In genomic region chr12:74489543-74489942, GRCh38 we compare ENCODE assay signal across 22 cellular contexts. TPM values are rescaled to one million over a fixed set of nuclear protein-coding genes. Genes with fewer than 3 reads are reported as not detected.
DNase-seq lines count a peak whose midpoint lies in the region; ATAC-seq and TF ChIP-seq lines count a peak whose summit lies in the region.
"Had no signal": no experiment of that assay in that cellular context is flagged by ENCODE, and none has a peak within 500 bp of the region (broad histone marks: within the 10 kb centered on the region; RNA-seq: fewer than 3 reads in every experiment).

No MANE protein-coding gene starts in this region.

- no peak for TF ChIP-seq POLR2A in GM18505 (IDR thresholded peaks at IDR 0.05; ENCODE audit: borderline replicate concordance, extremely low read depth, insufficient read depth, insufficient read length)

- H3K27me3 Mint-ChIP-seq in memory B cell = peaks cover 5% of the 10 kb centered on the region
- H3K27me3 Mint-ChIP-seq in endodermal cell (ENCODE audit: insufficient read depth) = no peaks in the 10 kb centered on the region
- H3K27me3 Mint-ChIP-seq in activated T-cell treated with anti-CD3 and anti-CD28 coated beads, Interleukin-2, amount 50 U/mL, for 72 hours (ENCODE audit: low read depth) = no peaks in the 10 kb centered on the region
- H3K27me3 Mint-ChIP-seq: activated naive CD4-positive, alpha-beta T cell treated with anti-CD3 and anti-CD28 coated beads, Interleukin-2, amount 10 ng/mL, durations not matched to agents 7 days and 5 days had no signal

- no peaks in the 10 kb centered on the region for H3K9me3 Mint-ChIP-seq in memory B cell
- no peaks in the 10 kb centered on the region for H3K9me3 Mint-ChIP-seq in endodermal cell
- no peaks in the 10 kb centered on the region for H3K9me3 Mint-ChIP-seq in activated T-cell treated with anti-CD3 and anti-CD28 coated beads, Interleukin-2, amount 50 U/mL, for 72 hours
- H3K9me3 Mint-ChIP-seq: activated CD4-positive, alpha-beta T cell treated with anti-CD3 and anti-CD28 coated beads, Interleukin-2, amount 10 ng/mL, durations not matched to agents 24 days and 14 days; activated naive CD4-positive, alpha-beta T cell treated with anti-CD3 and anti-CD28 coated beads, Interleukin-2, amount 10 ng/mL, durations not matched to agents 7 days and 5 days; activated T-helper 1 cell treated with anti-CD3 and anti-CD28 coated beads, Interleukin-12 subunit alpha, Interleukin-12 subunit beta, Interleukin-2, Interleukin-4 antibody, amounts not matched to agents 30 ng/mL and 10 ng/mL and 1 ng/mL, durations not matched to agents 14 hours and 24 hours and 36 hours; CD4-positive, CD25-positive, alpha-beta regulatory T cell had no signal

- H3K9me3 ChIP-seq in Loucy (ENCODE audit: insufficient read depth, low read depth, low read length) (no peaks in the 10 kb centered on the region), endodermal cell (ENCODE audit: control insufficient read depth, low read length) (no peaks in the 10 kb centered on the region)
- H3K9me3 ChIP-seq: lower lobe of right lung had no signal

- H2AFZ ChIP-seq in Loucy (ENCODE audit: low read length) = peak overlapping the region; percentile 90

- H3K27me3 ChIP-seq in Loucy (ENCODE audit: insufficient read depth, low read length, poor library complexity, severe bottlenecking) = no peaks in the 10 kb centered on the region
- H3K27me3 ChIP-seq in endodermal cell (ENCODE audit: control insufficient read depth, insufficient read depth, low read length, poor library complexity, severe bottlenecking) = no peaks in the 10 kb centered on the region
- H3K27me3 ChIP-seq: cardiac muscle cell had no signal

- H3K4me1 Mint-ChIP-seq in memory B cell (peaks cover 20% of the 10 kb centered on the region), endodermal cell (peaks cover 8% of the 10 kb centered on the region)
- H3K4me1 Mint-ChIP-seq in activated T-cell treated with anti-CD3 and anti-CD28 coated beads, Interleukin-2, amount 50 U/mL, for 72 hours (ENCODE audit: low read depth) = no peaks in the 10 kb centered on the region
- H3K4me1 Mint-ChIP-seq: activated CD4-positive, alpha-beta T cell treated with anti-CD3 and anti-CD28 coated beads, Interleukin-2, amount 10 ng/mL, durations not matched to agents 24 days and 14 days had no signal

- H3K4me3 Mint-ChIP-seq in memory B cell (peak overlapping the region; percentile 30), endodermal cell (no peak overlapping the region)
- H3K4me3 Mint-ChIP-seq in activated T-cell treated with anti-CD3 and anti-CD28 coated beads, Interleukin-2, amount 50 U/mL, for 72 hours = peak overlapping the region in 1 of 2 donors; percentile 13
- H3K4me3 Mint-ChIP-seq: activated naive CD4-positive, alpha-beta T cell treated with anti-CD3 and anti-CD28 coated beads, Interleukin-2, amount 10 ng/mL, durations not matched to agents 7 days and 5 days had no signal

- H3K36me3 Mint-ChIP-seq in memory B cell = no peaks in the 10 kb centered on the region
- H3K36me3 Mint-ChIP-seq in endodermal cell (ENCODE audit: low read depth) = no peaks in the 10 kb centered on the region
- no peaks in the 10 kb centered on the region for H3K36me3 Mint-ChIP-seq in activated T-cell treated with anti-CD3 and anti-CD28 coated beads, Interleukin-2, amount 50 U/mL, for 72 hours (ENCODE audit: insufficient read depth in 2 of 2)
- H3K36me3 Mint-ChIP-seq: activated naive CD4-positive, alpha-beta T cell treated with anti-CD3 and anti-CD28 coated beads, Interleukin-2, amount 10 ng/mL, durations not matched to agents 7 days and 5 days; CD4-positive, CD25-positive, alpha-beta regulatory T cell had no signal

- H3K36me3 ChIP-seq in Loucy (ENCODE audit: insufficient read depth, low read length) = no peaks in the 10 kb centered on the region
- no peaks in the 10 kb centered on the region for H3K36me3 ChIP-seq in endodermal cell (ENCODE audit: control insufficient read depth, insufficient read depth, low read length)
- H3K36me3 ChIP-seq: cardiac muscle cell, lower lobe of right lung had no signal

- H4K20me1 ChIP-seq in Loucy (ENCODE audit: insufficient read depth, low read length, poor library complexity, severe bottlenecking) = no peaks in the 10 kb centered on the region

- H3K79me2 ChIP-seq in Loucy (ENCODE audit: insufficient read depth, low read length) = no peaks in the 10 kb centered on the region

- no peak overlapping the region for H3K27ac ChIP-seq in endodermal cell (ENCODE audit: low read depth, low read length)
- H3K27ac ChIP-seq: cardiac muscle cell, lower lobe of right lung, VCaP had no signal

- 74 to 86% methylated on average over 2 of the region's 2 CpGs for WGBS in endodermal cell (ENCODE audit: insufficient coverage in 1 of 2, insufficient read length in 1 of 2), 2 experiments

- no peaks in the 10 kb centered on the region for H3K9me2 ChIP-seq in Loucy (replicated peaks; ENCODE audit: low read depth, low read length)

- H3K27ac Mint-ChIP-seq in memory B cell (peak overlapping the region; percentile 26), endodermal cell (no peak overlapping the region)
- H3K27ac Mint-ChIP-seq in activated T-cell treated with anti-CD3 and anti-CD28 coated beads, Interleukin-2, amount 50 U/mL, for 72 hours = no peak overlapping the region
- H3K27ac Mint-ChIP-seq: activated CD4-positive, alpha-beta T cell treated with anti-CD3 and anti-CD28 coated beads, Interleukin-2, amount 10 ng/mL, durations not matched to agents 24 days and 14 days; activated naive CD4-positive, alpha-beta T cell treated with anti-CD3 and anti-CD28 coated beads, Interleukin-2, amount 10 ng/mL, durations not matched to agents 7 days and 5 days; activated T-helper 1 cell treated with anti-CD3 and anti-CD28 coated beads, Interleukin-12 subunit alpha, Interleukin-12 subunit beta, Interleukin-2, Interleukin-4 antibody, amounts not matched to agents 30 ng/mL and 10 ng/mL and 1 ng/mL, durations not matched to agents 14 hours and 24 hours and 36 hours had no signal

- peak overlapping the region; percentile 75 for H3K4me2 ChIP-seq in Loucy (ENCODE audit: low read depth, low read length, poor library complexity, severe bottlenecking)

- H3K4me3 ChIP-seq in Loucy (ENCODE audit: low read length, poor library complexity, severe bottlenecking) (no peak overlapping the region), endodermal cell (ENCODE audit: low read length) (no peak overlapping the region)
- H3K4me3 ChIP-seq: cardiac muscle cell, lower lobe of right lung had no signal

- ATAC-seq in GM18505 (IDR thresholded peaks at IDR 0.05; ENCODE audit: unreplicated experiment) (peak; percentile 30), GM19455 (IDR thresholded peaks at IDR 0.05; ENCODE audit: unreplicated experiment) (peak; percentile 37), memory B cell (ENCODE audit: low read depth) (peak; percentile 35)
- no peak for ATAC-seq in activated T-cell treated with anti-CD3 and anti-CD28 coated beads, Interleukin-2, amount 50 U/mL, for 72 hours (replicated peaks in 1 of 2)
- ATAC-seq: lower lobe of right lung, SK-N-SH treated with all-trans-retinoic acid at 6 μM for 48 hours had no signal

- H3K4me1 ChIP-seq in Loucy (ENCODE audit: insufficient read depth, low read length, poor library complexity, severe bottlenecking) (peaks cover 40% of the 10 kb centered on the region), endodermal cell (ENCODE audit: control insufficient read depth, insufficient read depth, low read length) (no peaks in the 10 kb centered on the region)
- H3K4me1 ChIP-seq: lower lobe of right lung had no signal

- no peak for DNase-seq in memory B cell (ENCODE audit: low spot score in 2 of 2)
- DNase-seq in endodermal cell = no peak
- DNase-seq in activated T-cell treated with anti-CD3 and anti-CD28 coated beads, Interleukin-2, amount 50 U/mL, for 72 hours = no peak
- no peak for DNase-seq in activated T-cell treated with anti-CD3 and anti-CD28 coated beads for 4 hours
- no peak for DNase-seq in activated CD8-positive, alpha-beta memory T cell treated with anti-CD3 and anti-CD28 coated beads, Interleukin-2, amount 50 U/mL, for 48 hours
- DNase-seq: activated CD4-positive, alpha-beta T cell treated with anti-CD3 and anti-CD28 coated beads, Interleukin-2, amount 10 ng/mL, durations not matched to agents 24 days and 14 days; activated naive CD4-positive, alpha-beta T cell treated with anti-CD3 and anti-CD28 coated beads, Interleukin-2, amount 10 ng/mL, durations not matched to agents 7 days and 5 days; CD4-positive, CD25-positive, alpha-beta regulatory T cell; DMS 273 treated with DMSO at 0.1 percent for 48 hours; kidney; lower lobe of right lung; NCI-H1092; NCI-H1930; NCI-H69; trophoblast cell had no signal

- H3F3A ChIP-seq in Loucy (ENCODE audit: low read depth) = peaks cover 3% of the 10 kb centered on the region; the same call in 1 of the 2 replicates

- TF ChIP-seq CTCF in Loucy (conservative IDR thresholded peaks at IDR 0.05; ENCODE audit: low read length) (no peak), endodermal cell (conservative IDR thresholded peaks at IDR 0.05) (no peak)

- H3K9ac ChIP-seq in Loucy (ENCODE audit: low read depth, low read length, poor library complexity, severe bottlenecking) (no peak overlapping the region), endodermal cell (ENCODE audit: extremely low read depth, low read length, poor library complexity, severe bottlenecking) (no peak overlapping the region)

RNA-seq across cellular contexts. Expression of gene ATXN7L3B, which starts 48.1 kb away (rescaled TPM):
- 10 to 100 TPM; 57.1 to 71.7 TPM for total RNA-seq in endodermal cell
- polyA plus RNA-seq in endodermal cell (2013, experiment 1 of 2) = 51.6 TPM
- 48.9 TPM for polyA plus RNA-seq in endodermal cell (2013, experiment 2 of 2)
- total RNA-seq in activated T-cell treated with anti-CD3 and anti-CD28 coated beads, Interleukin-2, amount 50 U/mL, for 72 hours = 10 to 100 TPM; 25.6 to 28.8 TPM

Comparison
In these comparisons a context has a peak if more than half of its experiments do, and no peak if none do; other contexts are left out.
1. ATAC-seq: peak in GM18505 (single experiment), GM19455 (single experiment) and memory B cell (single experiment); none in activated T-cell treated with anti-CD3 and anti-CD28 coated beads, Interleukin-2, amount 50 U/mL, for 72 hours (0 of 2).